ENCODE assay signal across 8 cellular contexts in genomic region chr9:35750256-35750531, GRCh38. TPM values are rescaled to one million over a fixed set of nuclear protein-coding genes. Genes with fewer than 3 reads are reported as not detected.
DNase-seq lines count a peak whose midpoint lies in the region; ATAC-seq and TF ChIP-seq lines count a peak whose summit lies in the region.

No MANE protein-coding gene starts in this region.

- H3K9me3 ChIP-seq in CD4-positive, alpha-beta memory T cell (ENCODE audit: control insufficient read depth in 1 of 2, low read length in 2 of 2): no peaks in the 10 kb centered on the region
- H3K9me3 ChIP-seq in Panc1 (ENCODE audit: control insufficient read depth, insufficient read depth, low read depth, low read length) (no peaks in the 10 kb centered on the region), osteoblast (ENCODE audit: low read depth, low read length) (no peaks in the 10 kb centered on the region), mucosa of descending colon (no peaks in the 10 kb centered on the region)

- CTCF ChIA-PET in CD4-positive, alpha-beta memory T cell (lab: Charles Lee; ENCODE audit: partially characterized antibody): interaction anchor here (1.0 to 6.6 kb wide), 7 partner anchors 11 to 146 kb away, joined by 3 to 209 read pairs (median 15); partner anchors contain the start of genes CREB3 and TLN1
- CTCF ChIA-PET in Panc1 (lab: Charles Lee): interaction anchor here (1.7 kb wide), 1 partner anchor 14 kb away, joined by 5 read pairs; no protein-coding TSS in a partner anchor

- H3K9me3 Mint-ChIP-seq in CD4-positive, alpha-beta memory T cell: no peaks in the 10 kb centered on the region
- no peaks in the 10 kb centered on the region for H3K9me3 Mint-ChIP-seq in endothelial cell (ENCODE audit: unreplicated experiment)

- H3K36me3 Mint-ChIP-seq in CD4-positive, alpha-beta memory T cell: peaks cover 28 to 51% of the 10 kb centered on the region in 2 donors
- H3K36me3 Mint-ChIP-seq in endothelial cell (ENCODE audit: low read depth, unreplicated experiment): peaks cover 47% of the 10 kb centered on the region

- no peaks in the 10 kb centered on the region for H3K27me3 Mint-ChIP-seq in CD4-positive, alpha-beta memory T cell
- peaks cover 10% of the 10 kb centered on the region for H3K27me3 Mint-ChIP-seq in endothelial cell (ENCODE audit: unreplicated experiment)

- H3K36me3 ChIP-seq in CD4-positive, alpha-beta memory T cell (ENCODE audit: insufficient read depth, low read length): peaks cover 35% of the 10 kb centered on the region
- H3K36me3 ChIP-seq in Panc1 (ENCODE audit: control insufficient read depth, insufficient read depth, low read length) (no peaks in the 10 kb centered on the region; the same call in 1 of the 2 replicates), osteoblast (ENCODE audit: insufficient read depth, low read length) (peaks cover 33% of the 10 kb centered on the region), mucosa of descending colon (ENCODE audit: low read depth) (no peaks in the 10 kb centered on the region)

- no peaks in the 10 kb centered on the region for H3K27me3 ChIP-seq in CD4-positive, alpha-beta memory T cell (ENCODE audit: insufficient read depth, low read length)
- H3K27me3 ChIP-seq in Panc1 (ENCODE audit: control insufficient read depth, insufficient read depth, low read length) (no peaks in the 10 kb centered on the region), osteoblast (ENCODE audit: insufficient read depth, low read length) (no peaks in the 10 kb centered on the region)

- ATAC-seq in Panc1 (no peak), GM19397 (IDR thresholded peaks at IDR 0.05; ENCODE audit: unreplicated experiment) (no peak), mucosa of descending colon (no peak), HG03432 (IDR thresholded peaks at IDR 0.05; ENCODE audit: unreplicated experiment) (no peak)

- peak overlapping the region; percentile 89 to 92 for H3K4me3 ChIP-seq in CD4-positive, alpha-beta memory T cell (ENCODE audit: low read length in 2 of 2)
- H3K4me3 ChIP-seq in Panc1 (ENCODE audit: low read depth in 2 of 2, low read length in 2 of 2) (peak overlapping the region; percentile 95 to 96), osteoblast (ENCODE audit: insufficient read depth, low read length) (peak overlapping the region; percentile 92), mucosa of descending colon (no peak overlapping the region)

- intact Hi-C loops in CD4-positive, alpha-beta memory T cell (cut with micrococcal nuclease): no loop called here
- intact Hi-C loops in Panc1 (cut with micrococcal nuclease; ENCODE audit: unreplicated experiment) (no loop called here), mucosa of descending colon (cut with DNase I, micrococcal nuclease) (no loop called here)

- no TSS peak for BruUV-seq in Panc1 (replicated peaks; lab: Mats Ljungman, UMichigan)

- peak overlapping the region; percentile 89 for H3K4me2 ChIP-seq in osteoblast (ENCODE audit: insufficient read depth, low read length)

- no peak for DNase-seq in CD4-positive, alpha-beta memory T cell
- DNase-seq in Panc1 (ENCODE audit: low read depth, low spot score) (no peak), endothelial cell (ENCODE audit: low spot score) (no peak), osteoblast (ENCODE audit: insufficient read length, low spot score, missing footprints) (no peak), mucosa of descending colon (no peak), GOT3 (lab: John Stamatoyannopoulos, UW) (no peak)

- no peak for TF ChIP-seq CTCF in Panc1 (IDR thresholded peaks at IDR 0.05)
- TF ChIP-seq CTCF in endothelial cell (IDR thresholded peaks at IDR 0.05; ENCODE audit: unreplicated experiment): no peak
- no peak for TF ChIP-seq CTCF in osteoblast (IDR thresholded peaks at IDR 0.05; ENCODE audit: extremely low read depth, low read depth, low read length)
- no peak for TF ChIP-seq CTCF in mucosa of descending colon (IDR thresholded peaks at IDR 0.05)

- H3K4me1 ChIP-seq in CD4-positive, alpha-beta memory T cell (ENCODE audit: insufficient read depth, low read length): peaks cover 45% of the 10 kb centered on the region
- H3K4me1 ChIP-seq in Panc1 (ENCODE audit: control insufficient read depth, insufficient read depth, low read length): peaks cover 22% of the 10 kb centered on the region; the same call in 1 of the 2 replicates
- H3K4me1 ChIP-seq in osteoblast (ENCODE audit: insufficient read depth, low read length): peaks cover 28% of the 10 kb centered on the region
- peaks cover 33% of the 10 kb centered on the region for H3K4me1 ChIP-seq in mucosa of descending colon (ENCODE audit: low read depth)

- peak overlapping the region; percentile 87 for H2AFZ ChIP-seq in osteoblast (ENCODE audit: low read length)

- peak overlapping the region; percentile 82 for H3K27ac ChIP-seq in CD4-positive, alpha-beta memory T cell (ENCODE audit: low read depth, low read length)
- peak overlapping the region; percentile 88 for H3K27ac ChIP-seq in Panc1 (ENCODE audit: low read length)
- H3K27ac ChIP-seq in osteoblast (ENCODE audit: low read depth, low read length): peak overlapping the region; percentile 82

- H3K27ac Mint-ChIP-seq in CD4-positive, alpha-beta memory T cell: peak overlapping the region; percentile 87 to 97 (median 96)
- peak overlapping the region; percentile 95 for H3K27ac Mint-ChIP-seq in endothelial cell (ENCODE audit: unreplicated experiment)

- peaks cover 48% of the 10 kb centered on the region for H3K79me2 ChIP-seq in osteoblast (ENCODE audit: insufficient read depth, low read length)

- peaks cover 34 to 66% (median 53%) of the 10 kb centered on the region in 4 donors for H3K4me1 Mint-ChIP-seq in CD4-positive, alpha-beta memory T cell
- peaks cover 72% of the 10 kb centered on the region for H3K4me1 Mint-ChIP-seq in endothelial cell (ENCODE audit: unreplicated experiment)

- in situ Hi-C loops in Panc1 (cut with HindIII; ENCODE audit: low pct_unique_long_range_greater_than_20kb, low sequenced_read_pairs): no loop called here

- peak overlapping the region; percentile 90 to 97 (median 94) for H3K4me3 Mint-ChIP-seq in CD4-positive, alpha-beta memory T cell
- peak overlapping the region; percentile 93 for H3K4me3 Mint-ChIP-seq in endothelial cell (ENCODE audit: unreplicated experiment)

- POLR2A ChIA-PET in CD4-positive, alpha-beta memory T cell (lab: Charles Lee; ENCODE audit: partially characterized antibody): interaction anchor here (0.7 to 8.1 kb wide), 11 partner anchors 15 to 738 kb away, joined by 3 to 179 read pairs (median 11); partner anchors contain the start of genes CCDC107, CREB3, HINT2 and RMRP
- POLR2A ChIA-PET in Panc1 (lab: Charles Lee): no interaction called here

- peaks cover 25% of the 10 kb centered on the region for H4K20me1 ChIP-seq in osteoblast (ENCODE audit: insufficient read depth, low read length)

RNA-seq across cellular contexts. Expression of gene RGP1, which starts 1.1 kb away (rescaled TPM):
- total RNA-seq in CD4-positive, alpha-beta memory T cell: 10 to 100 TPM; 31.8 to 33.8 TPM
- polyA plus RNA-seq in CD4-positive, alpha-beta memory T cell: 1 to 10 TPM; 6.1 to 9.9 TPM
- total RNA-seq in Panc1 (2021; ENCODE audit: unreplicated experiment) (43.3 TPM), endothelial cell (ENCODE audit: unreplicated experiment) (51.4 TPM), osteoblast (16.5 and 18.5 TPM in 2 replicates), mucosa of descending colon (10 to 100 TPM; 46.5 to 55.7 (median 55.7) TPM)
- 30.3 TPM for polyA plus RNA-seq in Panc1 (2012; ENCODE audit: insufficient read length)

RNA-seq across cellular contexts. Expression of gene GBA2, which starts 1.2 kb away (rescaled TPM):
- 10 to 100 TPM; 61.1 to 66.3 TPM for total RNA-seq in CD4-positive, alpha-beta memory T cell
- polyA plus RNA-seq in CD4-positive, alpha-beta memory T cell: 10 to 100 TPM; 16.3 to 27.1 TPM
- 109 TPM for total RNA-seq in Panc1 (2021; ENCODE audit: unreplicated experiment)
- 79.7 TPM for polyA plus RNA-seq in Panc1 (2012; ENCODE audit: insufficient read length)
- total RNA-seq in endothelial cell (ENCODE audit: unreplicated experiment): 200 TPM
- 29.5 and 31.1 TPM in 2 replicates for total RNA-seq in osteoblast
- 100 to 1,000 TPM; 157 to 285 (median 223) TPM for total RNA-seq in mucosa of descending colon

RNA-seq across cellular contexts. Expression of gene MSMP, which starts 3.9 kb away (rescaled TPM):
- not detected for total RNA-seq in CD4-positive, alpha-beta memory T cell
- polyA plus RNA-seq in CD4-positive, alpha-beta memory T cell: 1 to 10 TPM in 1 of 2 donors, not detected in 1; 1.2 TPM
- total RNA-seq in Panc1 (2021; ENCODE audit: unreplicated experiment): 1.4 TPM
- 3.6 TPM for polyA plus RNA-seq in Panc1 (2012; ENCODE audit: insufficient read length)
- total RNA-seq in endothelial cell (ENCODE audit: unreplicated experiment): 2.8 TPM
- total RNA-seq in osteoblast: not detected in 2 replicates
- total RNA-seq in mucosa of descending colon: under 1 TPM in 1 of 3 donors, not detected in 2; 0.48 TPM

RNA-seq across cellular contexts. Expression of gene CREB3, which starts 17.7 kb away (rescaled TPM):
- 10 to 100 TPM; 24.8 to 25.6 TPM for total RNA-seq in CD4-positive, alpha-beta memory T cell
- 10 to 100 TPM; 45.0 to 59.7 TPM for polyA plus RNA-seq in CD4-positive, alpha-beta memory T cell
- total RNA-seq in Panc1 (2021; ENCODE audit: unreplicated experiment) (67.0 TPM), endothelial cell (ENCODE audit: unreplicated experiment) (29.2 TPM), osteoblast (56.6 and 64.8 TPM in 2 replicates), mucosa of descending colon (10 to 100 TPM; 28.2 to 47.7 (median 34.3) TPM)
- 63.6 TPM for polyA plus RNA-seq in Panc1 (2012; ENCODE audit: insufficient read length)

RNA-seq across cellular contexts. Expression of gene TLN1, which starts 18.2 kb away (rescaled TPM):
- total RNA-seq in CD4-positive, alpha-beta memory T cell: 100 to 1,000 TPM; 294 to 316 TPM
- polyA plus RNA-seq in CD4-positive, alpha-beta memory T cell: 100 to 1,000 TPM in 1 of 2 donors, 10 to 100 TPM in 1; 13.7 to 137 TPM
- total RNA-seq in Panc1 (2021; ENCODE audit: unreplicated experiment): 347 TPM
- polyA plus RNA-seq in Panc1 (2012; ENCODE audit: insufficient read length): 353 TPM
- 370 TPM for total RNA-seq in endothelial cell (ENCODE audit: unreplicated experiment)
- total RNA-seq in osteoblast: 306 and 376 TPM in 2 replicates
- 100 to 1,000 TPM; 154 to 720 (median 189) TPM for total RNA-seq in mucosa of descending colon
